10 cellular contexts compared by ENCODE assay signal in the genomic region with DNA sequence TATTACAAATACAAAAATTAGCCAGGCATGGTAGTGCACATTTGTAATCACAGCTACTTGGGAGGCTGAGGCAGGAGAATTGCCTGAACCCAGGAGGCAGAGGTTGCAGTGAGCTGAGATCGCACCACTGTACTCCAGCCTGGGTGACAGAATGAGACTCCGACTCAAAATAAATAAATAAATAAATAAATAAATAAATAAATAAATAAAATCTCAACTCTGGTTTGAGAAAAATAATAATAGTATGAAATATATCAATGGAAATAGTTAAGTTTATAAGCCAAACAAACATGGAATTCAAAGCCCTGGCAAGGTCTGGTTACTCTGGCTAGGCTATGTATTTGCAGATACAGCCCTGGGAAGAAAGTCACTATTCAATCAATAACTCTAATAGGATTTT. TPM values are rescaled to one million over a fixed set of nuclear protein-coding genes. Genes with fewer than 3 reads are reported as not detected.
DNase-seq lines count a peak whose midpoint lies in the region; ATAC-seq, FAIRE-seq and TF ChIP-seq lines count a peak whose summit lies in the region.
"Not testable (repeated sequence)": the region's sequence is repeated elsewhere in the genome, so short reads cannot be mapped to it uniquely, and the experiment has no call there.
"Had no signal": no experiment of that assay in that cellular context is flagged by ENCODE, and none has a peak within 500 bp of the region (broad histone marks: within the 10 kb centered on the region; RNA-seq: fewer than 3 reads in every experiment).

No MANE protein-coding gene starts in this region.

- POLR2A ChIA-PET in A549 (lab: Yijun Ruan, JAX): not testable (repeated sequence)
- POLR2A ChIA-PET in CD8-positive, alpha-beta memory T cell (lab: Charles Lee): interaction anchor here (1.0 kb wide), 1 partner anchor 80 kb away, joined by 3 read pairs; no protein-coding TSS in a partner anchor
- POLR2A ChIA-PET in T-cell (lab: Charles Lee): interaction anchor here in 1 of 2 donors (0.6 kb wide), 1 partner anchor 593 kb away, joined by 3 read pairs; no protein-coding TSS in a partner anchor
- POLR2A ChIA-PET in activated CD8-positive, alpha-beta T cell treated with anti-CD3 and anti-CD28 coated beads, Interleukin-2, amount 10 ng/mL, durations not matched to agents 7 days and 5 days (lab: Charles Lee): interaction anchor here (17.6 kb wide), 1 partner anchor 82 kb away, joined by 722 read pairs; a partner anchor contains a TSS
- POLR2A ChIA-PET in naive thymus-derived CD4-positive, alpha-beta T cell (lab: Charles Lee): interaction anchor here (0.6 to 9.0 kb wide), 6 partner anchors 8 to 329 kb away, joined by 3 to 214 read pairs (median 5); a partner anchor contains a TSS

- not testable (repeated sequence) for ATAC-seq in A549; T-cell (replicated peaks in 1 of 4); activated CD8-positive, alpha-beta T cell treated with anti-CD3 and anti-CD28 coated beads, Interleukin-2, amount 10 ng/mL, durations not matched to agents 7 days and 5 days; activated naive CD8-positive, alpha-beta T cell treated with anti-CD3 and anti-CD28 coated beads, Interleukin-2, amount 50 U/mL, for 24 hours; naive thymus-derived CD4-positive, alpha-beta T cell

- not testable (repeated sequence) for H3K36me3 ChIP-seq in CD8-positive, alpha-beta memory T cell (ENCODE audit: insufficient read depth, low read length); naive thymus-derived CD4-positive, alpha-beta T cell (ENCODE audit: control insufficient read depth in 2 of 3, insufficient read depth in 3 of 3, low read length in 3 of 3)

- TF ChIP-seq EP300 in A549 (IDR thresholded peaks at IDR 0.05): not testable (repeated sequence)

- H3K27me3 ChIP-seq in CD8-positive, alpha-beta memory T cell (ENCODE audit: insufficient read depth, low read length, poor library complexity, severe bottlenecking); naive thymus-derived CD4-positive, alpha-beta T cell (ENCODE audit: control insufficient read depth in 2 of 2, insufficient read depth in 2 of 2, low read length in 2 of 2): not testable (repeated sequence)

- not testable (repeated sequence) for DNase-seq in A549 (ENCODE audit: low read depth in 1 of 2, low spot score in 1 of 2); CD8-positive, alpha-beta memory T cell; T-cell; activated CD4-positive, alpha-beta T cell treated with anti-CD3 and anti-CD28 coated beads, Interleukin-2, amount 10 ng/mL, durations not matched to agents 24 days and 14 days; activated CD8-positive, alpha-beta T cell treated with anti-CD3 and anti-CD28 coated beads, Interleukin-2, amount 10 ng/mL, durations not matched to agents 7 days and 5 days; activated naive CD4-positive, alpha-beta T cell treated with anti-CD3 and anti-CD28 coated beads for 36 hours; activated naive CD8-positive, alpha-beta T cell treated with anti-CD3 and anti-CD28 coated beads, Interleukin-2, amount 50 U/mL, for 24 hours; naive thymus-derived CD4-positive, alpha-beta T cell

- H3K4me1 ChIP-seq in A549: not testable (repeated sequence)
- H3K4me1 ChIP-seq in CD8-positive, alpha-beta memory T cell (ENCODE audit: insufficient read depth, low read length): peaks cover 69% of the 10 kb centered on the region
- H3K4me1 ChIP-seq in naive thymus-derived CD4-positive, alpha-beta T cell (ENCODE audit: control insufficient read depth in 2 of 2, insufficient read depth in 2 of 2, low read length in 2 of 2): peaks cover 46 to 57% of the 10 kb centered on the region in 2 donors

- H3K27ac ChIP-seq in A549; CD8-positive, alpha-beta memory T cell (ENCODE audit: low read depth, low read length); naive thymus-derived CD4-positive, alpha-beta T cell (ENCODE audit: low read depth, low read length): not testable (repeated sequence)

- H3K9me3 ChIP-seq in A549; CD8-positive, alpha-beta memory T cell (ENCODE audit: low read length); naive thymus-derived CD4-positive, alpha-beta T cell (ENCODE audit: control insufficient read depth in 2 of 3, low read length in 3 of 3): not testable (repeated sequence)

- peak overlapping the region in 5 of 8 donors; percentile 48 to 83 (median 66) for H3K27ac Mint-ChIP-seq in CD8-positive, alpha-beta memory T cell
- peak overlapping the region; percentile 76 to 77 for H3K27ac Mint-ChIP-seq in T-cell
- H3K27ac Mint-ChIP-seq in activated CD4-positive, alpha-beta T cell treated with anti-CD3 and anti-CD28 coated beads, Interleukin-2, amount 10 ng/mL, durations not matched to agents 24 days and 14 days: peak overlapping the region; percentile 66
- H3K27ac Mint-ChIP-seq in activated CD8-positive, alpha-beta T cell treated with anti-CD3 and anti-CD28 coated beads, Interleukin-2, amount 10 ng/mL, durations not matched to agents 7 days and 5 days: peak overlapping the region; percentile 67
- H3K27ac Mint-ChIP-seq in activated naive CD4-positive, alpha-beta T cell treated with anti-CD3 and anti-CD28 coated beads for 36 hours: peak overlapping the region; percentile 84
- H3K27ac Mint-ChIP-seq in activated naive CD8-positive, alpha-beta T cell treated with anti-CD3 and anti-CD28 coated beads, Interleukin-2, amount 50 U/mL, for 24 hours: peak overlapping the region; percentile 56
- H3K27ac Mint-ChIP-seq in naive thymus-derived CD4-positive, alpha-beta T cell: peak overlapping the region in 6 of 9 donors; percentile 62 to 95 (median 78)

- H3K9me3 Mint-ChIP-seq in CD8-positive, alpha-beta memory T cell; T-cell; activated CD4-positive, alpha-beta T cell treated with anti-CD3 and anti-CD28 coated beads, Interleukin-2, amount 10 ng/mL, durations not matched to agents 24 days and 14 days; activated CD8-positive, alpha-beta T cell treated with anti-CD3 and anti-CD28 coated beads, Interleukin-2, amount 10 ng/mL, durations not matched to agents 7 days and 5 days (ENCODE audit: insufficient read depth); activated naive CD4-positive, alpha-beta T cell treated with anti-CD3 and anti-CD28 coated beads for 36 hours; activated naive CD8-positive, alpha-beta T cell treated with anti-CD3 and anti-CD28 coated beads, Interleukin-2, amount 50 U/mL, for 24 hours; naive thymus-derived CD4-positive, alpha-beta T cell: not testable (repeated sequence)

- WGBS in A549 (ENCODE audit: missing lambda C conversion rate): 98% methylated on average over 2 of the region's 2 CpGs

- CTCF ChIA-PET in A549 (lab: Yijun Ruan, JAX): interaction anchor here (0.6 to 16.1 kb wide), 7 partner anchors 9 to 339 kb away, joined by 3 to 206 read pairs (median 4); no protein-coding TSS in a partner anchor
- CTCF ChIA-PET in CD8-positive, alpha-beta memory T cell (lab: Charles Lee): interaction anchor here (1.6 to 3.1 kb wide), 2 partner anchors 65 to 198 kb away, joined by 3 to 12 read pairs; a partner anchor contains a TSS
- CTCF ChIA-PET in T-cell (lab: Charles Lee): interaction anchor here in 1 of 2 donors (0.8 kb wide), 1 partner anchor 52 kb away, joined by 3 read pairs; no protein-coding TSS in a partner anchor
- CTCF ChIA-PET in activated CD8-positive, alpha-beta T cell treated with anti-CD3 and anti-CD28 coated beads, Interleukin-2, amount 10 ng/mL, durations not matched to agents 7 days and 5 days (lab: Charles Lee): interaction anchor here (1.0 to 1.6 kb wide), 2 partner anchors 11 to 85 kb away, joined by 3 read pairs; no protein-coding TSS in a partner anchor
- CTCF ChIA-PET in activated naive CD4-positive, alpha-beta T cell treated with anti-CD3 and anti-CD28 coated beads for 36 hours (lab: Charles Lee): interaction anchor here (1.7 kb wide), 1 partner anchor 11 kb away, joined by 4 read pairs; no protein-coding TSS in a partner anchor
- CTCF ChIA-PET in naive thymus-derived CD4-positive, alpha-beta T cell (lab: Charles Lee): interaction anchor here (0.8 to 12.3 kb wide), 3 partner anchors 59 to 93 kb away, joined by 3 to 187 read pairs (median 4); no protein-coding TSS in a partner anchor

- H3K4me3 ChIP-seq in A549; CD8-positive, alpha-beta memory T cell (ENCODE audit: low read length); naive thymus-derived CD4-positive, alpha-beta T cell (ENCODE audit: low read length): not testable (repeated sequence)

- H3K4me1 Mint-ChIP-seq in CD8-positive, alpha-beta memory T cell: peaks cover 46 to 61% (median 52%) of the 10 kb centered on the region in 3 donors
- H3K4me1 Mint-ChIP-seq in T-cell: peaks cover 52 to 65% (median 61%) of the 10 kb centered on the region in 3 donors
- peaks cover 54% of the 10 kb centered on the region for H3K4me1 Mint-ChIP-seq in activated CD4-positive, alpha-beta T cell treated with anti-CD3 and anti-CD28 coated beads, Interleukin-2, amount 10 ng/mL, durations not matched to agents 24 days and 14 days
- peaks cover 68% of the 10 kb centered on the region for H3K4me1 Mint-ChIP-seq in activated CD8-positive, alpha-beta T cell treated with anti-CD3 and anti-CD28 coated beads, Interleukin-2, amount 10 ng/mL, durations not matched to agents 7 days and 5 days (ENCODE audit: low read depth)
- peaks cover 71% of the 10 kb centered on the region for H3K4me1 Mint-ChIP-seq in activated naive CD4-positive, alpha-beta T cell treated with anti-CD3 and anti-CD28 coated beads for 36 hours (ENCODE audit: low read depth)
- peaks cover 75% of the 10 kb centered on the region for H3K4me1 Mint-ChIP-seq in activated naive CD8-positive, alpha-beta T cell treated with anti-CD3 and anti-CD28 coated beads, Interleukin-2, amount 50 U/mL, for 24 hours
- peaks cover 31 to 68% (median 53%) of the 10 kb centered on the region in 7 donors for H3K4me1 Mint-ChIP-seq in naive thymus-derived CD4-positive, alpha-beta T cell

- intact Hi-C loops in activated CD4-positive, alpha-beta T cell treated with anti-CD3 and anti-CD28 coated beads, Interleukin-2, amount 10 ng/mL, durations not matched to agents 24 days and 14 days (cut with micrococcal nuclease): loop anchor here (10.0 kb wide), 1 partner anchor 402 kb away; a partner anchor contains a TSS
- intact Hi-C loops in activated naive CD4-positive, alpha-beta T cell treated with anti-CD3 and anti-CD28 coated beads for 36 hours (cut with micrococcal nuclease): loop anchor here (10.0 kb wide), 1 partner anchor 282 kb away; a partner anchor contains a TSS
- intact Hi-C loops in naive thymus-derived CD4-positive, alpha-beta T cell (cut with micrococcal nuclease): not testable (repeated sequence)

- not testable (repeated sequence) for TF ChIP-seq POLR2A in A549 (IDR thresholded peaks at IDR 0.05; ENCODE audit: low read length)

- not testable (repeated sequence) for H3K4me2 ChIP-seq in A549

- peak overlapping the region in 4 of 7 donors; percentile 24 to 64 (median 32) for H3K4me3 Mint-ChIP-seq in CD8-positive, alpha-beta memory T cell
- not testable (repeated sequence) for H3K4me3 Mint-ChIP-seq in T-cell; activated CD4-positive, alpha-beta T cell treated with anti-CD3 and anti-CD28 coated beads, Interleukin-2, amount 10 ng/mL, durations not matched to agents 24 days and 14 days; activated CD8-positive, alpha-beta T cell treated with anti-CD3 and anti-CD28 coated beads, Interleukin-2, amount 10 ng/mL, durations not matched to agents 7 days and 5 days; activated naive CD4-positive, alpha-beta T cell treated with anti-CD3 and anti-CD28 coated beads for 36 hours; activated naive CD8-positive, alpha-beta T cell treated with anti-CD3 and anti-CD28 coated beads, Interleukin-2, amount 50 U/mL, for 24 hours
- H3K4me3 Mint-ChIP-seq in naive thymus-derived CD4-positive, alpha-beta T cell: peak overlapping the region in 1 of 10 donors; percentile 20

- H3K36me3 Mint-ChIP-seq in CD8-positive, alpha-beta memory T cell; activated naive CD8-positive, alpha-beta T cell treated with anti-CD3 and anti-CD28 coated beads, Interleukin-2, amount 50 U/mL, for 24 hours (ENCODE audit: low read depth): not testable (repeated sequence)
- peaks cover 20% of the 10 kb centered on the region for H3K36me3 Mint-ChIP-seq in T-cell
- peaks cover 34% of the 10 kb centered on the region for H3K36me3 Mint-ChIP-seq in activated CD4-positive, alpha-beta T cell treated with anti-CD3 and anti-CD28 coated beads, Interleukin-2, amount 10 ng/mL, durations not matched to agents 24 days and 14 days (ENCODE audit: low read depth)
- H3K36me3 Mint-ChIP-seq in activated CD8-positive, alpha-beta T cell treated with anti-CD3 and anti-CD28 coated beads, Interleukin-2, amount 10 ng/mL, durations not matched to agents 7 days and 5 days (ENCODE audit: low read depth): peaks cover 49% of the 10 kb centered on the region
- peaks cover 22% of the 10 kb centered on the region for H3K36me3 Mint-ChIP-seq in activated naive CD4-positive, alpha-beta T cell treated with anti-CD3 and anti-CD28 coated beads for 36 hours (ENCODE audit: low read depth)
- H3K36me3 Mint-ChIP-seq in naive thymus-derived CD4-positive, alpha-beta T cell: peaks cover 13 to 36% (median 20%) of the 10 kb centered on the region in 5 donors

- not testable (repeated sequence) for TF ChIP-seq RAD21 in A549 (conservative IDR thresholded peaks at IDR 0.05 in 1 of 2, IDR thresholded peaks at IDR 0.05 in 1 of 2)

- FAIRE-seq in A549 (lab: Jason Lieb, UNC): not testable (repeated sequence)

- not testable (repeated sequence) for H3K27me3 Mint-ChIP-seq in CD8-positive, alpha-beta memory T cell; T-cell; activated CD4-positive, alpha-beta T cell treated with anti-CD3 and anti-CD28 coated beads, Interleukin-2, amount 10 ng/mL, durations not matched to agents 24 days and 14 days; activated CD8-positive, alpha-beta T cell treated with anti-CD3 and anti-CD28 coated beads, Interleukin-2, amount 10 ng/mL, durations not matched to agents 7 days and 5 days (ENCODE audit: low read depth); activated naive CD4-positive, alpha-beta T cell treated with anti-CD3 and anti-CD28 coated beads for 36 hours (ENCODE audit: low read depth); activated naive CD8-positive, alpha-beta T cell treated with anti-CD3 and anti-CD28 coated beads, Interleukin-2, amount 50 U/mL, for 24 hours; naive thymus-derived CD4-positive, alpha-beta T cell

- TF ChIP-seq CTCF in A549 (IDR thresholded peaks at IDR 0.05): not testable (repeated sequence)

RNA-seq across cellular contexts. Expression of a gene that starts 45.7 kb away (rescaled TPM):
- polyA plus RNA-seq in A549 (2011; rRNA removed) (0.09 TPM in 2 replicates), A549 (2017; fragmentation: RNase III; extraction: RNeasy Plus Mini Kit Qiagen cat#74134 plus additional on column Dnase treatment) (0.21 to 0.50 TPM (median 0.40 TPM) in 3 replicates)
- polyA plus RNA-seq in A549 (2012; cell fraction: cytosol; rRNA removed): 0.59 and 0.71 TPM in 2 replicates
- polyA plus RNA-seq in A549 (2012; cell fraction: nucleus; rRNA removed): 1.3 and 2.8 TPM in 2 replicates
- polyA minus RNA-seq in A549 (2011; rRNA and poly(A)+ RNA removed): 0.10 TPM in 1 of 2 replicates, not detected in the other
- under 1 TPM; 0.64 to 0.94 TPM for total RNA-seq in CD8-positive, alpha-beta memory T cell
- 0.68 TPM for polyA plus RNA-seq in CD8-positive, alpha-beta memory T cell
- 1 to 10 TPM in 4 of 5 donors, under 1 TPM in 1; 0.99 to 3.0 (median 1.7) TPM for total RNA-seq in T-cell
- 0.07 and 0.35 TPM in 2 replicates for total RNA-seq in activated CD4-positive, alpha-beta T cell treated with anti-CD3 and anti-CD28 coated beads, Interleukin-2, amount 10 ng/mL, durations not matched to agents 24 days and 14 days
- 1 to 10 TPM; 8.7 to 9.1 TPM for total RNA-seq in activated CD8-positive, alpha-beta T cell treated with anti-CD3 and anti-CD28 coated beads, Interleukin-2, amount 10 ng/mL, durations not matched to agents 7 days and 5 days
- total RNA-seq in activated naive CD4-positive, alpha-beta T cell treated with anti-CD3 and anti-CD28 coated beads for 36 hours: under 1 TPM; 0.60 to 0.84 TPM
- 1 to 10 TPM in 4 of 5 experiments, under 1 TPM in 1; 0.29 to 2.2 (median 1.4) TPM for total RNA-seq in naive thymus-derived CD4-positive, alpha-beta T cell
- polyA plus RNA-seq in naive thymus-derived CD4-positive, alpha-beta T cell: 1 to 10 TPM in 1 of 2 donors, under 1 TPM in 1; 0.27 to 1.0 TPM
- total RNA-seq: HFFc6, HT1080 had no signal

RNA-seq across cellular contexts. Expression of a gene that starts 53.5 kb away (rescaled TPM):
- polyA plus RNA-seq in A549 (2011; rRNA removed) (7.2 and 8.2 TPM in 2 replicates), A549 (2017; fragmentation: RNase III; extraction: RNeasy Plus Mini Kit Qiagen cat#74134 plus additional on column Dnase treatment) (6.6 to 8.5 TPM (median 8.1 TPM) in 3 replicates)
- polyA plus RNA-seq in A549 (2012; cell fraction: cytosol; rRNA removed): 5.1 and 6.1 TPM in 2 replicates
- polyA plus RNA-seq in A549 (2012; cell fraction: nucleus; rRNA removed): 5.8 and 6.8 TPM in 2 replicates
- 8.3 and 16.6 TPM in 2 replicates for polyA minus RNA-seq in A549 (2011; rRNA and poly(A)+ RNA removed)
- total RNA-seq in CD8-positive, alpha-beta memory T cell: 10 to 100 TPM; 13.9 TPM
- 10.7 TPM for polyA plus RNA-seq in CD8-positive, alpha-beta memory T cell
- total RNA-seq in T-cell: 10 to 100 TPM; 50.7 to 66.5 (median 61.9) TPM
- total RNA-seq in activated CD4-positive, alpha-beta T cell treated with anti-CD3 and anti-CD28 coated beads, Interleukin-2, amount 10 ng/mL, durations not matched to agents 24 days and 14 days: 35.0 and 42.4 TPM in 2 replicates
- total RNA-seq in activated CD8-positive, alpha-beta T cell treated with anti-CD3 and anti-CD28 coated beads, Interleukin-2, amount 10 ng/mL, durations not matched to agents 7 days and 5 days: 100 to 1,000 TPM; 150 to 165 TPM
- total RNA-seq in activated naive CD4-positive, alpha-beta T cell treated with anti-CD3 and anti-CD28 coated beads for 36 hours: 10 to 100 TPM; 38.1 to 45.3 TPM
- 10 to 100 TPM; 49.2 to 96.3 (median 50.8) TPM for total RNA-seq in naive thymus-derived CD4-positive, alpha-beta T cell
- 10 to 100 TPM; 10.4 to 17.3 TPM for polyA plus RNA-seq in naive thymus-derived CD4-positive, alpha-beta T cell
